Comparison of ENCODE assay signal across 12 cellular contexts in genomic region chr9:134356496-134357470, GRCh38. TPM values are rescaled to one million over a fixed set of nuclear protein-coding genes. Genes with fewer than 3 reads are reported as not detected.
DNase-seq lines count a peak whose midpoint lies in the region; ATAC-seq and TF ChIP-seq lines count a peak whose summit lies in the region.
"Had no signal": no experiment of that assay in that cellular context is flagged by ENCODE, and none has a peak within 500 bp of the region (broad histone marks: within the 10 kb centered on the region; RNA-seq: fewer than 3 reads in every experiment).

No MANE protein-coding gene starts in this region.

- no peaks in the 10 kb centered on the region for H3K27me3 ChIP-seq in transverse colon
- H3K27me3 ChIP-seq: gastrocnemius medialis had no signal

- TF ChIP-seq POLR2A in transverse colon (IDR thresholded peaks at IDR 0.05) = no peak

- no peaks in the 10 kb centered on the region for H3K36me3 ChIP-seq in transverse colon
- H3K36me3 ChIP-seq: gastrocnemius medialis, thoracic aorta had no signal

- H3K4me1 Mint-ChIP-seq in stimulated activated naive CD8-positive, alpha-beta T cell treated with anti-CD3 and anti-CD28 coated beads, Interleukin-15, amount 100 ng/mL, for 72 hours = no peaks in the 10 kb centered on the region
- H3K4me1 Mint-ChIP-seq: activated T-helper 17 cell treated with anti-CD3 and anti-CD28 coated beads, Interleukin-2, amount 50 U/mL, for 72 hours had no signal

- in situ Hi-C loops in transverse colon (cut with MboI; ENCODE audit: low pct_ligation_motif_present in 1 of 4, low pct_unique_long_range_greater_than_20kb in 1 of 4, low sequenced_read_pairs in 3 of 4) = no loop called here

- TF ChIP-seq CTCF in transverse colon (IDR thresholded peaks at IDR 0.05) = no peak

- DNase-seq in HuH-7.5 (ENCODE audit: low spot score) (peak; percentile 83), amniotic epithelial cell (ENCODE audit: low read depth) (peak; percentile 81), left lobe of liver (ENCODE audit: low spot score) (peak; percentile 86), transverse colon (peak; percentile 55), AG08396 (ENCODE audit: low spot score) (no peak)
- no peak for DNase-seq in stimulated activated naive CD8-positive, alpha-beta T cell treated with anti-CD3 and anti-CD28 coated beads, Interleukin-15, amount 100 ng/mL, for 72 hours
- DNase-seq: cerebellar nuclear complex, gastrocnemius medialis, NCI-H1930 had no signal

- H3K9me3 ChIP-seq in transverse colon = no peaks in the 10 kb centered on the region
- H3K9me3 ChIP-seq: gastrocnemius medialis, thoracic aorta had no signal

- no peak for TF ChIP-seq EP300 in transverse colon (IDR thresholded peaks at IDR 0.05; ENCODE audit: low read depth)

- WGBS in transverse colon (ENCODE audit: low coverage in 1 of 2), 2 donors = 0 to 72% methylated on average over 2 to 27 of the region's 29 CpGs

- H3K4me3 ChIP-seq in transverse colon = no peak overlapping the region
- H3K4me3 ChIP-seq: gastrocnemius medialis, thoracic aorta had no signal

- H3K27ac ChIP-seq in transverse colon = peak overlapping the region; percentile 35 to 79 (median 62)
- H3K27ac ChIP-seq: thoracic aorta had no signal

- no peaks in the 10 kb centered on the region for H3K27me3 Mint-ChIP-seq in stimulated activated naive CD8-positive, alpha-beta T cell treated with anti-CD3 and anti-CD28 coated beads, Interleukin-15, amount 100 ng/mL, for 72 hours
- H3K27me3 Mint-ChIP-seq: activated T-helper 17 cell treated with anti-CD3 and anti-CD28 coated beads, Interleukin-2, amount 50 U/mL, for 72 hours had no signal

- H3K9me3 Mint-ChIP-seq in stimulated activated naive CD8-positive, alpha-beta T cell treated with anti-CD3 and anti-CD28 coated beads, Interleukin-15, amount 100 ng/mL, for 72 hours = no peaks in the 10 kb centered on the region
- H3K9me3 Mint-ChIP-seq: activated T-helper 17 cell treated with anti-CD3 and anti-CD28 coated beads, Interleukin-2, amount 50 U/mL, for 72 hours had no signal

- ATAC-seq in left lobe of liver = peak; percentile 37
- ATAC-seq in HG03571 (IDR thresholded peaks at IDR 0.05; ENCODE audit: unreplicated experiment) = no peak
- ATAC-seq in stimulated activated naive CD8-positive, alpha-beta T cell treated with anti-CD3 and anti-CD28 coated beads, Interleukin-15, amount 100 ng/mL, for 72 hours = no peak
- ATAC-seq: activated T-helper 17 cell treated with anti-CD3 and anti-CD28 coated beads, Interleukin-2, amount 50 U/mL, for 72 hours; gastrocnemius medialis had no signal

- intact Hi-C loops in transverse colon (cut with DNase I; ENCODE audit: low total_unique reads) = no loop called here

- H3K27ac Mint-ChIP-seq in stimulated activated naive CD8-positive, alpha-beta T cell treated with anti-CD3 and anti-CD28 coated beads, Interleukin-15, amount 100 ng/mL, for 72 hours = no peak overlapping the region
- H3K27ac Mint-ChIP-seq: activated T-helper 17 cell treated with anti-CD3 and anti-CD28 coated beads, Interleukin-2, amount 50 U/mL, for 72 hours had no signal

- H3K4me3 Mint-ChIP-seq in stimulated activated naive CD8-positive, alpha-beta T cell treated with anti-CD3 and anti-CD28 coated beads, Interleukin-15, amount 100 ng/mL, for 72 hours = no peak overlapping the region
- H3K4me3 Mint-ChIP-seq: activated T-helper 17 cell treated with anti-CD3 and anti-CD28 coated beads, Interleukin-2, amount 50 U/mL, for 72 hours had no signal

- H3K4me1 ChIP-seq in transverse colon = peaks cover 50 to 82% (median 60%) of the 10 kb centered on the region in 4 donors

RNA-seq across cellular contexts. Expression of gene RXRA, which starts 30.5 kb away (rescaled TPM):
- total RNA-seq in left lobe of liver (163 TPM), transverse colon (10 to 100 TPM; 27.3 to 70.5 (median 58.6) TPM)

Comparison
In these comparisons a context has a peak if more than half of its experiments do, and no peak if none do; other contexts are left out.
1. DNase-seq: peak in HuH-7.5 (single experiment), amniotic epithelial cell (single experiment), left lobe of liver (single experiment) and transverse colon (single experiment); none in stimulated activated naive CD8-positive, alpha-beta T cell treated with anti-CD3 and anti-CD28 coated beads, Interleukin-15, amount 100 ng/mL, for 72 hours (0 of 2) and AG08396 (single experiment).